ENCODE assay signal across 2 cellular contexts in the genomic region with DNA sequence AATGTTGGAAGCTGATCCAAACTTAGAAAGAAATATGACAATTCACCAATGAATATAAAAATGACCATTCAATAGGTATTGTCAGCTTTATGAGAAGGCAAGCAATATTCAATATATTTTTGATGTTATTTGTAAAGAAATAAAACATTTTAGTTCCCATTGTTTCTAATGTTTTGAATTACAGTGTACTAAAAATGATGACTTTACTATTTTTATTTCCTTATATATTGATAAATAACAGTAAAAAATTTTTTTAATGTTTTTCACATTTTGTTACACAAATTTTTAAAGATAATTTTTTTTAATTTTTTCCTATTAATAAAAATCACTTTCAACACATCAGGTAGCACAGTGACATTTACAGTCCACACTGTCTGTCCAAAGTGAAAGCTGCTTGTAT.
A peak's percentile ranks its signal among the peaks of the same experiment; 100 is the strongest.
TF ChIP-seq lines count a peak whose summit lies in the region.

No MANE protein-coding gene starts in this region.

TF ChIP-seq in IMR-90, 13 proteins besides CTCF, POLR2A, EP300 and RAD21:
- TF ChIP-seq FOS (IDR thresholded peaks at IDR 0.05; ENCODE audit: low read depth, low read length) (no peak), MAFK (IDR thresholded peaks at IDR 0.05; ENCODE audit: low read depth, low read length) (0 out of 2 replicates have a peak, but pooled peaks have one; percentile 4), NFE2L2 (IDR thresholded peaks at IDR 0.05; ENCODE audit: low read depth, low read length) (no peak)

TF ChIP-seq in K562, 482 proteins besides CTCF, POLR2A, EP300 and RAD21:
- peak; percentile 58; the same call in 1 of the 2 replicates for TF ChIP-seq C11orf30 (IDR thresholded peaks at IDR 0.05; ENCODE audit: low read depth)
- peak; percentile 82 for TF ChIP-seq ZNF316 (IDR thresholded peaks at IDR 0.05)
- TF ChIP-seq HIVEP1 (CRISPR knock-in tag; IDR thresholded peaks at IDR 0.05) = no peak
